In the genomic region with DNA sequence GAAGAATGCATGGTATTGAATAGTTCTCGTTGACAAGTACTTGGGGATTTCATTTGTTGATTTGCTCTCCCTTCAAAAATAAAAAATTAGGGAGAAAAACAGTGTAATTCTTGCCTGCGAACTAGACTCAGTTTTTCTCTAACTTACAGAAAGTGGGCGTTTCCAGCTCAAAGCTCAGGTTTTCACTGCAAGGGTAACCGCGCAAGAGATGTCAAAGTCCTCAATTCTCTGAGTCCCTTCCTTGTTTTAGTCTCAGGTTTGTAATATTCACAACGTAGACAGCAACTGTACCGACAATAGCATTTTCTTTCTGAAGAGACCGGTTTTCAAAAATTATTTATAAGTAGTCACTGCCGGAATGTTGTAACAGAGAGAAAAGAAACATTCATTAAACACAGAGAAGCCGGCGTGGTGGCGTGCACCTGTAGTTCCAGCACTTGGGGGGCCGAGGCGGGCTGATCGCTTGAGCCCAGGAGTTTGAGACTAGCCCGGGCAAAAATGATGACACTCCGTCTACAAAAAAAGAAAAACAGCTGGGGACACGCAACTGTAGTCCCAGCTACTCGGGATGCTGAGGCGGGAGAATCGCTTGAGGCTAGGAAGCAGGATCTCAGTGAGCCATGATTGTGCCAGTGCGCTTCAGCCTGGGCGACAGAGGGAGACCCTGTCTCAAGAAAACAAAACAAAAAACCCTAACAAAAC, we compare ENCODE assay signal across 8 cellular contexts. TPM values are rescaled to one million over a fixed set of nuclear protein-coding genes. Genes with fewer than 3 reads are reported as not detected.
DNase-seq lines count a peak whose midpoint lies in the region; ATAC-seq and TF ChIP-seq lines count a peak whose summit lies in the region.

No MANE protein-coding gene starts in this region.

- no peak for ATAC-seq in GM21528 (IDR thresholded peaks at IDR 0.05; ENCODE audit: low FRiP score, unreplicated experiment)

- H3K4me2 ChIP-seq in BLaER1 treated with 17β-estradiol and CSF1 and Interleukin-3, amounts not matched to agents 10 nM and 100 nM: peak overlapping the region; percentile 72 to 98 (median 83)

- no peaks in the 10 kb centered on the region for H3K9me3 ChIP-seq in BLaER1 treated with 17β-estradiol and CSF1 and Interleukin-3, amounts not matched to agents 10 nM and 100 nM (replicated peaks in 1 of 11)
- no peaks in the 10 kb centered on the region for H3K9me3 ChIP-seq in KOPT-K1 (ENCODE audit: insufficient read depth, low read length, poor library complexity, severe bottlenecking)
- no peaks in the 10 kb centered on the region for H3K9me3 ChIP-seq in muscle layer of duodenum (ENCODE audit: control insufficient read depth in 1 of 2, low read length in 2 of 2)

- H3K27ac ChIP-seq in BLaER1 treated with 17β-estradiol and CSF1 and Interleukin-3, amounts not matched to agents 10 nM and 100 nM: peak overlapping the region; percentile 33 to 92 (median 87); a peak in 21 of 22 replicates
- peak overlapping the region; percentile 67 for H3K27ac ChIP-seq in KOPT-K1 (ENCODE audit: low read depth, low read length, poor library complexity, severe bottlenecking)
- H3K27ac ChIP-seq in muscle layer of duodenum (ENCODE audit: low read length): peak overlapping the region; percentile 65

- no peaks in the 10 kb centered on the region for H3K27me3 Mint-ChIP-seq in chondrocyte (ENCODE audit: low read depth)

- H3K4me3 ChIP-seq in BLaER1 treated with 17β-estradiol and CSF1 and Interleukin-3, amounts not matched to agents 10 nM and 100 nM: peak overlapping the region; percentile 72 to 85 (median 81)
- peak overlapping the region; percentile 81 to 93 for H3K4me3 ChIP-seq in muscle layer of duodenum (ENCODE audit: low read depth in 1 of 2, low read length in 2 of 2)

- no peaks in the 10 kb centered on the region for H3K9me3 Mint-ChIP-seq in chondrocyte (ENCODE audit: low read depth)

- peaks cover 14 to 42% (median 29%) of the 10 kb centered on the region in 11 experiments; a peak in 20 of 22 replicates for H3K36me3 ChIP-seq in BLaER1 treated with 17β-estradiol and CSF1 and Interleukin-3, amounts not matched to agents 10 nM and 100 nM
- H3K36me3 ChIP-seq in KOPT-K1 (ENCODE audit: insufficient read depth, low read length) (peaks cover 26% of the 10 kb centered on the region), muscle layer of duodenum (ENCODE audit: control insufficient read depth in 1 of 2, insufficient read depth in 2 of 2, low read length in 2 of 2) (peaks cover 4 to 25% of the 10 kb centered on the region in 2 donors)

- no peak for TF ChIP-seq CTCF in chondrocyte (IDR thresholded peaks at IDR 0.05)

- peaks cover 25 to 46% (median 29%) of the 10 kb centered on the region in 10 experiments for H3K4me1 ChIP-seq in BLaER1 treated with 17β-estradiol and CSF1 and Interleukin-3, amounts not matched to agents 10 nM and 100 nM
- H3K4me1 ChIP-seq in muscle layer of duodenum (ENCODE audit: control insufficient read depth in 1 of 2, insufficient read depth in 2 of 2, low read length in 2 of 2): peaks cover 0 to 11% of the 10 kb centered on the region in 2 donors

- DNase-seq in chondrocyte (ENCODE audit: low spot score): no peak
- DNase-seq in COLO829 (ENCODE audit: low spot score): no peak
- no peak for DNase-seq in stimulated activated CD4-positive, alpha-beta T cell treated with anti-CD3 and anti-CD28 coated beads, Interleukin-4, amount 100 ng/mL, for 1 hour
- no peak for DNase-seq in NCI-H2029 treated with DMSO at 0.1 percent for 48 hours (lab: John Stamatoyannopoulos, UW)

- H4K20me1 ChIP-seq in BLaER1 treated with 17β-estradiol and CSF1 and Interleukin-3, amounts not matched to agents 10 nM and 100 nM: no peaks in the 10 kb centered on the region

- peak overlapping the region; percentile 98 for H3K27ac Mint-ChIP-seq in chondrocyte (ENCODE audit: unreplicated experiment)

- peaks cover 2% of the 10 kb centered on the region for H3K36me3 Mint-ChIP-seq in chondrocyte (ENCODE audit: low read depth)

- H3K4me3 Mint-ChIP-seq in chondrocyte (ENCODE audit: unreplicated experiment): peak overlapping the region; percentile 99

- peak overlapping the region; percentile 80 to 92 (median 89) for H3K9ac ChIP-seq in BLaER1 treated with 17β-estradiol and CSF1 and Interleukin-3, amounts not matched to agents 10 nM and 100 nM

- no peaks in the 10 kb centered on the region for H3K27me3 ChIP-seq in BLaER1 treated with 17β-estradiol and CSF1 and Interleukin-3, amounts not matched to agents 10 nM and 100 nM
- no peaks in the 10 kb centered on the region for H3K27me3 ChIP-seq in muscle layer of duodenum (ENCODE audit: low read depth, low read length)

- peaks cover 21% of the 10 kb centered on the region for H3K4me1 Mint-ChIP-seq in chondrocyte (ENCODE audit: low read depth)

RNA-seq across cellular contexts. Expression of gene ZCCHC4, which starts 0.8 kb away (rescaled TPM):
- total RNA-seq in chondrocyte: 6.0 to 8.6 TPM (median 7.0 TPM) in 3 replicates
